ENCODE assay signal across 15 cellular contexts in genomic region chr11:126927628-126928027, GRCh38.
"Had no signal": no experiment of that assay in that cellular context is flagged by ENCODE, and none has a peak within 500 bp of the region (broad histone marks: within the 10 kb centered on the region; RNA-seq: fewer than 3 reads in every experiment).

No MANE protein-coding gene starts in this region.

- H3K9me3 Mint-ChIP-seq: activated CD4-positive, alpha-beta T cell treated with anti-CD3 and anti-CD28 coated beads, Interleukin-2, amount 10 ng/mL, durations not matched to agents 24 days and 14 days; activated naive CD8-positive, alpha-beta T cell treated with anti-CD3 and anti-CD28 coated beads for 36 hours; T-helper 2 cell treated with Interferon-gamma antibody and Interleukin-4, amounts not matched to agents 5 μg/mL and 100 μg/mL, for 36 hours had no signal

- H3K36me3 Mint-ChIP-seq: activated naive CD8-positive, alpha-beta T cell treated with anti-CD3 and anti-CD28 coated beads for 36 hours had no signal

- H3K9me3 ChIP-seq: gastroesophageal sphincter, prostate gland, spleen, stomach, testis had no signal

- ATAC-seq: activated CD8-positive, alpha-beta T cell treated with anti-CD3 and anti-CD28 coated beads, Interleukin-2, amount 10 ng/mL, durations not matched to agents 7 days and 5 days; gastroesophageal sphincter; left lobe of liver; sciatic nerve had no signal

- H3K4me3 ChIP-seq: gastroesophageal sphincter, prostate gland, spleen, stomach, testis had no signal

- H3K4me3 Mint-ChIP-seq: activated CD4-positive, alpha-beta T cell treated with anti-CD3 and anti-CD28 coated beads, Interleukin-2, amount 10 ng/mL, durations not matched to agents 24 days and 14 days; activated CD8-positive, alpha-beta T cell treated with anti-CD3 and anti-CD28 coated beads, Interleukin-2, amount 10 ng/mL, durations not matched to agents 7 days and 5 days; activated naive CD8-positive, alpha-beta T cell treated with anti-CD3 and anti-CD28 coated beads for 36 hours; nephron progenitor cell; T-helper 2 cell treated with Interferon-gamma antibody and Interleukin-4, amounts not matched to agents 5 μg/mL and 100 μg/mL, for 36 hours had no signal

- H3K27me3 Mint-ChIP-seq: activated CD4-positive, alpha-beta T cell treated with anti-CD3 and anti-CD28 coated beads, Interleukin-2, amount 10 ng/mL, durations not matched to agents 24 days and 14 days had no signal

- H3K4me1 Mint-ChIP-seq: activated CD4-positive, alpha-beta T cell treated with anti-CD3 and anti-CD28 coated beads, Interleukin-2, amount 10 ng/mL, durations not matched to agents 24 days and 14 days; activated naive CD8-positive, alpha-beta T cell treated with anti-CD3 and anti-CD28 coated beads for 36 hours had no signal

- H3K36me3 ChIP-seq: gastroesophageal sphincter, prostate gland, spleen, stomach had no signal

- H3K27me3 ChIP-seq: testis had no signal

- H3K27ac Mint-ChIP-seq: activated CD4-positive, alpha-beta T cell treated with anti-CD3 and anti-CD28 coated beads, Interleukin-2, amount 10 ng/mL, durations not matched to agents 24 days and 14 days; activated CD8-positive, alpha-beta T cell treated with anti-CD3 and anti-CD28 coated beads, Interleukin-2, amount 10 ng/mL, durations not matched to agents 7 days and 5 days; activated naive CD8-positive, alpha-beta T cell treated with anti-CD3 and anti-CD28 coated beads for 36 hours; nephron progenitor cell; T-helper 2 cell treated with Interferon-gamma antibody and Interleukin-4, amounts not matched to agents 5 μg/mL and 100 μg/mL, for 36 hours had no signal

- H3K4me1 ChIP-seq: gastroesophageal sphincter, prostate gland, spleen, stomach, testis had no signal

- H3K27ac ChIP-seq: gastroesophageal sphincter, prostate gland, spleen, stomach, testis had no signal

- DNase-seq: activated CD4-positive, alpha-beta T cell treated with anti-CD3 and anti-CD28 coated beads, Interleukin-2, amount 10 ng/mL, durations not matched to agents 24 days and 14 days; activated CD4-positive, CD25-positive, alpha-beta regulatory T cell; activated CD8-positive, alpha-beta memory T cell treated with anti-CD3 and anti-CD28 coated beads, Interleukin-2, amount 50 U/mL, for 48 hours; activated CD8-positive, alpha-beta T cell treated with anti-CD3 and anti-CD28 coated beads, Interleukin-2, amount 10 ng/mL, durations not matched to agents 7 days and 5 days; activated naive CD8-positive, alpha-beta T cell treated with anti-CD3 and anti-CD28 coated beads for 36 hours; dermis blood vessel endothelial cell; nephron progenitor cell; spleen; stomach; testis had no signal
